7 cellular contexts compared by ENCODE assay signal in the genomic region with DNA sequence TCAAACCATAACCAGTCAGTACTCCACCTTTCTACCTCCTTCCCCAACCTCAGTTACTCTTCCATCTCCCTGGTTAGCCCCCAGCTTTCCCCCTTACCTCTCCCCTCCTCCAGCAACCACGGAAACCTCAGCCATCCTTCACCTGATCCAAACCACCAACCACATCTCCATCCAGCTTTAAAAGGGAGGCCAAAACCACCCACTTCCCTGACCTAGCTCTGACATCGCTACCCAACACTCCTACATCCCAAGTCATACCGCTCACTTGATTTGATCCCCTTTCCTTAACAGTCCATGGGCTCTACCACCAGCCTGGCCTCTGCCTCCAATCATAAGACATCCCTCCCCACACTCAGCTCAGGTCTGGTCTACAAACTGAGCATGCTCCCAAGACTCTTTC. TPM values are rescaled to one million over a fixed set of nuclear protein-coding genes. Genes with fewer than 3 reads are reported as not detected.
DNase-seq lines count a peak whose midpoint lies in the region; ATAC-seq and TF ChIP-seq lines count a peak whose summit lies in the region.

No MANE protein-coding gene starts in this region.

- H3K4me3 ChIP-seq in GM23338, result peak overlapping the region; percentile 95
- H3K4me3 ChIP-seq in fibroblast of pulmonary artery (replicated peaks; ENCODE audit: low read depth, low read length), result peak overlapping the region; percentile 68
- peak overlapping the region; percentile 72 for H3K4me3 ChIP-seq in smooth muscle cell

- no peak overlapping the region for H3K27ac ChIP-seq in GM23338 (ENCODE audit: low read depth)
- peak overlapping the region; percentile 95; the same call in 1 of the 2 replicates for H3K27ac ChIP-seq in VCaP
- H3K27ac ChIP-seq in smooth muscle cell (ENCODE audit: low read depth), result peak overlapping the region; percentile 12

- TF ChIP-seq CTCF in GM23338 (conservative IDR thresholded peaks at IDR 0.05; ENCODE audit: low read depth in 2 of 2) (no peak), VCaP (conservative IDR thresholded peaks at IDR 0.05) (no peak), fibroblast of pulmonary artery (IDR thresholded peaks at IDR 0.05; ENCODE audit: low read length, missing control alignments) (no peak), smooth muscle cell (IDR thresholded peaks at IDR 0.05; ENCODE audit: borderline replicate concordance, insufficient read depth, poor library complexity, severe bottlenecking) (no peak)

- H3K36me3 ChIP-seq in GM23338 (ENCODE audit: insufficient read depth) (no peaks in the 10 kb centered on the region; the same call in 1 of the 2 replicates), smooth muscle cell (ENCODE audit: low read depth) (no peaks in the 10 kb centered on the region)

- peak overlapping the region; percentile 95 for H3K4me3 Mint-ChIP-seq in GM23338

- peaks cover 38% of the 10 kb centered on the region for H3K4me1 Mint-ChIP-seq in GM23338

- in situ Hi-C loops in ACHN (cut with HindIII; ENCODE audit: low pct_ligation_motif_present, low pct_unique_long_range_greater_than_20kb, low sequenced_read_pairs), result no loop called here

- peaks cover 21% of the 10 kb centered on the region; the same call in 1 of the 2 replicates for H3F3A ChIP-seq in GM23338 (replicated peaks; ENCODE audit: low read depth)
- H3F3A ChIP-seq in smooth muscle cell (ENCODE audit: low read depth), result peaks cover 16% of the 10 kb centered on the region

- H3K9me3 Mint-ChIP-seq in GM23338, result no peaks in the 10 kb centered on the region

- peaks cover 36% of the 10 kb centered on the region for H3K36me3 Mint-ChIP-seq in GM23338 (ENCODE audit: low read depth)

- H3K4me1 ChIP-seq in GM23338 (ENCODE audit: insufficient read depth) (peaks cover 24% of the 10 kb centered on the region), smooth muscle cell (ENCODE audit: low read depth) (peaks cover 26% of the 10 kb centered on the region)

- H3K27me3 ChIP-seq in GM23338 (ENCODE audit: insufficient read depth), result no peaks in the 10 kb centered on the region
- H3K27me3 ChIP-seq in smooth muscle cell (ENCODE audit: low read depth), result no peaks in the 10 kb centered on the region

- no peak overlapping the region for H3K9ac ChIP-seq in smooth muscle cell (ENCODE audit: low read depth)

- WGBS in smooth muscle cell (ENCODE audit: low lambda C conversion rate), result 91% methylated on average over 3 of the region's 3 CpGs

- H3K9me3 ChIP-seq in smooth muscle cell (replicated peaks; ENCODE audit: low read depth), result no peaks in the 10 kb centered on the region

- H3K79me2 ChIP-seq in GM23338 (replicated peaks; ENCODE audit: insufficient read depth) (peaks cover 75% of the 10 kb centered on the region), smooth muscle cell (ENCODE audit: low read depth) (peaks cover 58% of the 10 kb centered on the region)

- no peaks in the 10 kb centered on the region for H3K9me2 ChIP-seq in GM23338 (ENCODE audit: insufficient read depth)

- H3K4me2 ChIP-seq in GM23338, result peak overlapping the region; percentile 94
- H3K4me2 ChIP-seq in smooth muscle cell, result peak overlapping the region; percentile 91

- H4K20me1 ChIP-seq in GM23338 (replicated peaks; ENCODE audit: insufficient read depth) (no peaks in the 10 kb centered on the region; the same call in none of the 2 replicates), smooth muscle cell (ENCODE audit: low read depth) (peaks cover 62% of the 10 kb centered on the region)

- ATAC-seq in GM23338 (no peak), GM21381 (IDR thresholded peaks at IDR 0.05; ENCODE audit: unreplicated experiment) (no peak)

- H2AFZ ChIP-seq in GM23338 (no peak overlapping the region), smooth muscle cell (ENCODE audit: low read depth) (no peak overlapping the region)

- peaks cover 16% of the 10 kb centered on the region for H3K27me3 Mint-ChIP-seq in GM23338 (ENCODE audit: insufficient read depth, low read depth, poor library complexity)

- H3K27ac Mint-ChIP-seq in GM23338, result no peak overlapping the region

- DNase-seq in GM23338 (ENCODE audit: low spot score) (no peak), fibroblast of pulmonary artery (ENCODE audit: low read depth) (no peak), smooth muscle cell (lab: John Stamatoyannopoulos, UW; ENCODE audit: unreplicated experiment) (no peak), ACHN (no peak)
- DNase-seq in effector CD4-positive, alpha-beta T cell, result no peak

TF ChIP-seq in GM23338, 12 proteins besides CTCF, POLR2A, EP300 and RAD21:
- TF ChIP-seq, protein P1, sequence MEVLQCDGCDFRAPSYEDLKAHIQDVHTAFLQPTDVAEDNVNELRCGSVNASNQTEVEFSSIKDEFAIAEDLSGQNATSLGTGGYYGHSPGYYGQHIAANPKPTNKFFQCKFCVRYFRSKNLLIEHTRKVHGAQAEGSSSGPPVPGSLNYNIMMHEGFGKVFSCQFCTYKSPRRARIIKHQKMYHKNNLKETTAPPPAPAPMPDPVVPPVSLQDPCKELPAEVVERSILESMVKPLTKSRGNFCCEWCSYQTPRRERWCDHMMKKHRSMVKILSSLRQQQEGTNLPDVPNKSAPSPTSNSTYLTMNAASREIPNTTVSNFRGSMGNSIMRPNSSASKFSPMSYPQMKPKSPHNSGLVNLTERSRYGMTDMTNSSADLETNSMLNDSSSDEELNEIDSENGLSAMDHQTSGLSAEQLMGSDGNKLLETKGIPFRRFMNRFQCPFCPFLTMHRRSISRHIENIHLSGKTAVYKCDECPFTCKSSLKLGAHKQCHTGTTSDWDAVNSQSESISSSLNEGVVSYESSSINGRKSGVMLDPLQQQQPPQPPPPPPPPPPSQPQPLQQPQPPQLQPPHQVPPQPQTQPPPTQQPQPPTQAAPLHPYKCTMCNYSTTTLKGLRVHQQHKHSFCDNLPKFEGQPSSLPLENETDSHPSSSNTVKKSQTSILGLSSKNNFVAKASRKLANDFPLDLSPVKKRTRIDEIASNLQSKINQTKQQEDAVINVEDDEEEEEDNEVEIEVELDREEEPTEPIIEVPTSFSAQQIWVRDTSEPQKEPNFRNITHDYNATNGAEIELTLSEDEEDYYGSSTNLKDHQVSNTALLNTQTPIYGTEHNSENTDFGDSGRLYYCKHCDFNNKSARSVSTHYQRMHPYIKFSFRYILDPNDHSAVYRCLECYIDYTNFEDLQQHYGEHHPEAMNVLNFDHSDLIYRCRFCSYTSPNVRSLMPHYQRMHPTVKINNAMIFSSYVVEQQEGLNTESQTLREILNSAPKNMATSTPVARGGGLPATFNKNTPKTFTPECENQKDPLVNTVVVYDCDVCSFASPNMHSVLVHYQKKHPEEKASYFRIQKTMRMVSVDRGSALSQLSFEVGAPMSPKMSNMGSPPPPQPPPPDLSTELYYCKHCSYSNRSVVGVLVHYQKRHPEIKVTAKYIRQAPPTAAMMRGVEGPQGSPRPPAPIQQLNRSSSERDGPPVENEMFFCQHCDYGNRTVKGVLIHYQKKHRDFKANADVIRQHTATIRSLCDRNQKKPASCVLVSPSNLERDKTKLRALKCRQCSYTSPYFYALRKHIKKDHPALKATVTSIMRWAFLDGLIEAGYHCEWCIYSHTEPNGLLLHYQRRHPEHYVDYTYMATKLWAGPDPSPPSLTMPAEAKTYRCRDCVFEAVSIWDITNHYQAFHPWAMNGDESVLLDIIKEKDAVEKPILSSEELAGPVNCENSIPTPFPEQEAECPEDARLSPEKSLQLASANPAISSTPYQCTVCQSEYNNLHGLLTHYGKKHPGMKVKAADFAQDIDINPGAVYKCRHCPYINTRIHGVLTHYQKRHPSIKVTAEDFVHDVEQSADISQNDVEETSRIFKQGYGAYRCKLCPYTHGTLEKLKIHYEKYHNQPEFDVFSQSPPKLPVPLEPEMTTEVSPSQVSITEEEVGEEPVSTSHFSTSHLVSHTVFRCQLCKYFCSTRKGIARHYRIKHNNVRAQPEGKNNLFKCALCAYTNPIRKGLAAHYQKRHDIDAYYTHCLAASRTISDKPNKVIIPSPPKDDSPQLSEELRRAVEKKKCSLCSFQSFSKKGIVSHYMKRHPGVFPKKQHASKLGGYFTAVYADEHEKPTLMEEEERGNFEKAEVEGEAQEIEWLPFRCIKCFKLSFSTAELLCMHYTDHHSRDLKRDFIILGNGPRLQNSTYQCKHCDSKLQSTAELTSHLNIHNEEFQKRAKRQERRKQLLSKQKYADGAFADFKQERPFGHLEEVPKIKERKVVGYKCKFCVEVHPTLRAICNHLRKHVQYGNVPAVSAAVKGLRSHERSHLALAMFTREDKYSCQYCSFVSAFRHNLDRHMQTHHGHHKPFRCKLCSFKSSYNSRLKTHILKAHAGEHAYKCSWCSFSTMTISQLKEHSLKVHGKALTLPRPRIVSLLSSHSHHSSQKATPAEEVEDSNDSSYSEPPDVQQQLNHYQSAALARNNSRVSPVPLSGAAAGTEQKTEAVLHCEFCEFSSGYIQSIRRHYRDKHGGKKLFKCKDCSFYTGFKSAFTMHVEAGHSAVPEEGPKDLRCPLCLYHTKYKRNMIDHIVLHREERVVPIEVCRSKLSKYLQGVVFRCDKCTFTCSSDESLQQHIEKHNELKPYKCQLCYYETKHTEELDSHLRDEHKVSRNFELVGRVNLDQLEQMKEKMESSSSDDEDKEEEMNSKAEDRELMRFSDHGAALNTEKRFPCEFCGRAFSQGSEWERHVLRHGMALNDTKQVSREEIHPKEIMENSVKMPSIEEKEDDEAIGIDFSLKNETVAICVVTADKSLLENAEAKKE (CRISPR knock-in tag; IDR thresholded peaks at IDR 0.05), result no peak

RNA-seq across cellular contexts. Expression of a gene that starts 1.5 kb away (rescaled TPM):
- 15.9 and 16.9 TPM in 2 replicates for total RNA-seq in GM23338 (2014; rRNA removed; shearing (Covaris generic))
- polyA plus RNA-seq in GM23338 (2016; fragmentation: Nextera tagmentation; extraction: Ambion mirVana) (9.9 and 12.6 TPM in 2 replicates), smooth muscle cell (19.1 and 21.9 TPM in 2 replicates)
- total RNA-seq in smooth muscle cell, result 17.9 and 19.3 TPM in 2 replicates
